24 cellular contexts compared by ENCODE assay signal in genomic region chr16:23485841-23486240, GRCh38.
"Had no signal": no experiment of that assay in that cellular context is flagged by ENCODE, and none has a peak within 500 bp of the region (broad histone marks: within the 10 kb centered on the region; RNA-seq: fewer than 3 reads in every experiment).

No MANE protein-coding gene starts in this region.

- DNase-seq: activated CD4-positive, alpha-beta T cell treated with anti-CD3 and anti-CD28 coated beads for 1 hour; activated CD4-positive, alpha-beta T cell treated with anti-CD3 and anti-CD28 coated beads for 4 hours; activated CD4-positive, alpha-beta T cell treated with anti-CD3 and anti-CD28 coated beads, Interleukin-2, amount 10 ng/mL, durations not matched to agents 7 days and 5 days; activated CD4-positive, alpha-beta T cell treated with anti-CD3 and anti-CD28 coated beads, Interleukin-2, amount 50 U/mL, for 4 hours; activated CD8-positive, alpha-beta memory T cell treated with anti-CD3 and anti-CD28 coated beads for 24 hours; activated CD8-positive, alpha-beta T cell treated with anti-CD3 and anti-CD28 coated beads for 36 hours; activated gamma-delta T cell; activated naive CD4-positive, alpha-beta T cell; activated naive CD4-positive, alpha-beta T cell treated with anti-CD3 and anti-CD28 coated beads, Interleukin-2, amount 10 ng/mL, durations not matched to agents 7 days and 5 days; activated naive CD8-positive, alpha-beta T cell treated with anti-CD3 and anti-CD28 coated beads, Interleukin-2, amount 10 ng/mL, durations not matched to agents 7 days and 5 days; activated T-cell treated with anti-CD3 and anti-CD28 coated beads, Interleukin-2, amount 50 U/mL, for 48 hours; caudate nucleus; cerebellar nuclear complex; colonic mucosa; effector CD8-positive, alpha-beta T cell; endodermal cell; foreskin fibroblast; glutamatergic neuron; heart left ventricle; T-helper 2 cell had no signal

- H3K4me3 ChIP-seq: ascending aorta, colonic mucosa, heart left ventricle had no signal

- H3K27me3 ChIP-seq: ascending aorta, colonic mucosa, heart left ventricle had no signal

- FAIRE-seq: frontal cortex had no signal

- H3K27ac ChIP-seq: ascending aorta, colonic mucosa, heart left ventricle had no signal

- H3K4me1 ChIP-seq: ascending aorta, colonic mucosa had no signal

- ATAC-seq: activated CD8-positive, alpha-beta T cell treated with anti-CD3 and anti-CD28 coated beads for 36 hours; activated naive CD4-positive, alpha-beta T cell treated with anti-CD3 and anti-CD28 coated beads, Interleukin-2, amount 50 U/mL, for 72 hours; heart left ventricle; WTC11 had no signal

- H3K9me3 ChIP-seq: ascending aorta, colonic mucosa, heart left ventricle had no signal
